ENCODE assay signal across 15 cellular contexts in the genomic region with DNA sequence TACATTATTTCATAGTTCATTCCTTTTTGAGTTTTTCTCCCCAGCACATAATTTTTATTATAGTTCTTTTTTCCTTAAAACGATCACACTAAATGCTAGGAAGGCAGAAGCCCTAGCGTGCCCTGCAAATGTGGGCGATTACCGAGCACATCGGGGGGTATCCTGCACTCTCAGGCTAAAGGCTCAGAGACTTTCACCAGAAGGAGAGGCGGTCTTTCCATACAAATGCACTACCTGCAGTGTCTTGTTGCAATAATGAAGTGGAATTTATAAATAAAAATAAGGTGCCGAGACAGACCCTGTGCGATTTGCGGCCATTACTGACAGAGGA. TPM values are rescaled to one million over a fixed set of nuclear protein-coding genes. Genes with fewer than 3 reads are reported as not detected.
DNase-seq lines count a peak whose midpoint lies in the region; ATAC-seq and TF ChIP-seq lines count a peak whose summit lies in the region.
"Had no signal": no experiment of that assay in that cellular context is flagged by ENCODE, and none has a peak within 500 bp of the region (broad histone marks: within the 10 kb centered on the region; RNA-seq: fewer than 3 reads in every experiment).

No MANE protein-coding gene starts in this region.

- no peak overlapping the region for H3K14ac ChIP-seq in trophoblast cell (ENCODE audit: low read length)

- H2BK5ac ChIP-seq in trophoblast cell (ENCODE audit: low read depth, low read length, poor library complexity) = no peak overlapping the region

- TF ChIP-seq CTCF in A673 (conservative IDR thresholded peaks at IDR 0.05; ENCODE audit: low read depth, low read length) (no peak), HEK293 (tag by site-specific recombination; IDR thresholded peaks at IDR 0.05) (no peak)

- H2BK120ac ChIP-seq in trophoblast cell (ENCODE audit: insufficient read depth, low read length, poor library complexity) = no peak overlapping the region

- no peaks in the 10 kb centered on the region for H3K79me1 ChIP-seq in trophoblast cell (ENCODE audit: low read length)

- no peaks in the 10 kb centered on the region for H3K79me2 ChIP-seq in trophoblast cell (ENCODE audit: control insufficient read depth, insufficient read depth, low read length, poor library complexity)

- no peak overlapping the region for H2AFZ ChIP-seq in trophoblast cell (ENCODE audit: insufficient read depth, low read length, poor library complexity)
- H2AFZ ChIP-seq: GM23248 had no signal

- H3K9ac ChIP-seq in NT2/D1 (ENCODE audit: insufficient read length, low read depth) (no peak overlapping the region), trophoblast cell (ENCODE audit: low read length) (no peak overlapping the region)
- H3K9ac ChIP-seq: GM23248 had no signal

- no peak overlapping the region for H2AK5ac ChIP-seq in trophoblast cell (ENCODE audit: low read length)

- H3K9me3 ChIP-seq in A673 (ENCODE audit: low read depth, low read length, poor library complexity, severe bottlenecking) = no peaks in the 10 kb centered on the region
- no peaks in the 10 kb centered on the region for H3K9me3 ChIP-seq in HEK293 (ENCODE audit: control insufficient read depth, insufficient read depth, low read depth, low read length)
- no peaks in the 10 kb centered on the region for H3K9me3 ChIP-seq in NT2/D1 (ENCODE audit: insufficient read depth, low read length)
- no peaks in the 10 kb centered on the region for H3K9me3 ChIP-seq in trophoblast cell (ENCODE audit: insufficient read depth, low read depth, low read length)
- H3K9me3 ChIP-seq: A549, Peyer's patch had no signal

- H3K36me3 ChIP-seq in A673 (ENCODE audit: insufficient read depth, low read length, poor library complexity, severe bottlenecking) (no peaks in the 10 kb centered on the region), HEK293 (ENCODE audit: control insufficient read depth in 2 of 2, insufficient read depth in 1 of 2, low read length in 2 of 2) (no peaks in the 10 kb centered on the region), NT2/D1 (ENCODE audit: insufficient read depth, insufficient read length, low read length) (no peaks in the 10 kb centered on the region), trophoblast cell (ENCODE audit: control insufficient read depth in 1 of 2, insufficient read depth in 2 of 2, low read length in 2 of 2) (no peaks in the 10 kb centered on the region)
- H3K36me3 ChIP-seq: Peyer's patch had no signal

- WGBS in trophoblast cell (ENCODE audit: extremely low coverage, insufficient coverage, insufficient read length) = no CpG with 5 or more reads among the region's 9 CpGs

- H3K27ac ChIP-seq in A673 (ENCODE audit: low read depth, low read length, poor library complexity, severe bottlenecking) = no peak overlapping the region
- H3K27ac ChIP-seq in HEK293 (ENCODE audit: extremely low read depth, low read depth, low read length) = no peak overlapping the region
- no peak overlapping the region for H3K27ac ChIP-seq in trophoblast cell (ENCODE audit: low read depth, low read length)
- H3K27ac ChIP-seq: A549, GM23248, Peyer's patch had no signal

- no TSS peak for BruUV-seq in A673 (replicated peaks; lab: Mats Ljungman, UMichigan)

- ATAC-seq in GM18868 (IDR thresholded peaks at IDR 0.05; ENCODE audit: unreplicated experiment) (no peak), HG02981 (IDR thresholded peaks at IDR 0.05; ENCODE audit: unreplicated experiment) (no peak), HG02973 (IDR thresholded peaks at IDR 0.05; ENCODE audit: unreplicated experiment) (no peak)
- ATAC-seq: A549, Right ventricle myocardium inferior had no signal

- POLR2A ChIA-PET in A673 (lab: Charles Lee; ENCODE audit: low non-redundant PET) (no interaction called here), HEK293 (lab: Yijun Ruan, JAX) (no interaction called here)

- no peak overlapping the region for H3K18ac ChIP-seq in trophoblast cell (ENCODE audit: low read length)

- DNase-seq in A673 (ENCODE audit: low spot score) (peak; percentile 65), NT2/D1 (ENCODE audit: low read depth, low spot score) (peak; percentile 39), iPS-NIHi7 (ENCODE audit: extremely low spot score) (peak; percentile 55), trophoblast cell (no peak)
- DNase-seq: C1 segment of cervical spinal cord, KBM-7, Peyer's patch had no signal

- H2BK12ac ChIP-seq in trophoblast cell (ENCODE audit: low read length) = no peak overlapping the region

- H4K12ac ChIP-seq in trophoblast cell (ENCODE audit: low read depth, low read length) = no peak overlapping the region

- H3K27me3 ChIP-seq in A673 (replicated peaks; ENCODE audit: insufficient read depth, low read depth, low read length, poor library complexity) (peaks cover 91% of the 10 kb centered on the region), NT2/D1 (ENCODE audit: insufficient read depth, insufficient read length) (peaks cover 48% of the 10 kb centered on the region), trophoblast cell (ENCODE audit: insufficient read depth, low read length) (no peaks in the 10 kb centered on the region)
- H3K27me3 ChIP-seq: Peyer's patch had no signal

- no peak overlapping the region for H4K91ac ChIP-seq in trophoblast cell (ENCODE audit: low read depth, low read length)

- H3K4ac ChIP-seq in trophoblast cell (ENCODE audit: low read depth, low read length) = no peak overlapping the region

- no peak overlapping the region for H4K8ac ChIP-seq in trophoblast cell (ENCODE audit: low read depth, low read length)

- H3K4me3 ChIP-seq in A673 (ENCODE audit: low read depth, low read length, poor library complexity, severe bottlenecking) (no peak overlapping the region), HEK293 (ENCODE audit: low read depth, low read length) (no peak overlapping the region), NT2/D1 (ENCODE audit: insufficient read length, low read depth) (no peak overlapping the region), trophoblast cell (ENCODE audit: low read depth, low read length) (no peak overlapping the region)
- H3K4me3 ChIP-seq: A549, GM23248, Peyer's patch had no signal

- H3K23ac ChIP-seq in trophoblast cell (ENCODE audit: low read length) = no peak overlapping the region

- intact Hi-C loops in A673 (cut with micrococcal nuclease; ENCODE audit: unreplicated experiment) = no loop called here

- H3K4me1 ChIP-seq in A673 (ENCODE audit: insufficient read depth, low read length, poor library complexity, severe bottlenecking) (peaks cover 15% of the 10 kb centered on the region), HEK293 (ENCODE audit: control insufficient read depth, insufficient read depth, low read length) (peaks cover 14% of the 10 kb centered on the region), NT2/D1 (ENCODE audit: insufficient read depth, insufficient read length) (peaks cover 3% of the 10 kb centered on the region), trophoblast cell (ENCODE audit: control insufficient read depth in 1 of 2, insufficient read depth in 2 of 2, low read length in 2 of 2) (no peaks in the 10 kb centered on the region)
- H3K4me1 ChIP-seq: A549, Peyer's patch had no signal

- no peak overlapping the region for H3K4me2 ChIP-seq in trophoblast cell (ENCODE audit: low read length)
- H3K4me2 ChIP-seq: A549 had no signal

- CTCF ChIA-PET in A673 (lab: Charles Lee) (no interaction called here), HEK293 (lab: Yijun Ruan, JAX) (interaction anchor here (1.1 kb wide), 1 partner anchor 9 kb away, joined by 4 read pairs; no protein-coding TSS in a partner anchor)

TF ChIP-seq in HEK293, 187 proteins besides CTCF, POLR2A, EP300 and RAD21 (continues in another document):
- TF ChIP-seq, protein P1, sequence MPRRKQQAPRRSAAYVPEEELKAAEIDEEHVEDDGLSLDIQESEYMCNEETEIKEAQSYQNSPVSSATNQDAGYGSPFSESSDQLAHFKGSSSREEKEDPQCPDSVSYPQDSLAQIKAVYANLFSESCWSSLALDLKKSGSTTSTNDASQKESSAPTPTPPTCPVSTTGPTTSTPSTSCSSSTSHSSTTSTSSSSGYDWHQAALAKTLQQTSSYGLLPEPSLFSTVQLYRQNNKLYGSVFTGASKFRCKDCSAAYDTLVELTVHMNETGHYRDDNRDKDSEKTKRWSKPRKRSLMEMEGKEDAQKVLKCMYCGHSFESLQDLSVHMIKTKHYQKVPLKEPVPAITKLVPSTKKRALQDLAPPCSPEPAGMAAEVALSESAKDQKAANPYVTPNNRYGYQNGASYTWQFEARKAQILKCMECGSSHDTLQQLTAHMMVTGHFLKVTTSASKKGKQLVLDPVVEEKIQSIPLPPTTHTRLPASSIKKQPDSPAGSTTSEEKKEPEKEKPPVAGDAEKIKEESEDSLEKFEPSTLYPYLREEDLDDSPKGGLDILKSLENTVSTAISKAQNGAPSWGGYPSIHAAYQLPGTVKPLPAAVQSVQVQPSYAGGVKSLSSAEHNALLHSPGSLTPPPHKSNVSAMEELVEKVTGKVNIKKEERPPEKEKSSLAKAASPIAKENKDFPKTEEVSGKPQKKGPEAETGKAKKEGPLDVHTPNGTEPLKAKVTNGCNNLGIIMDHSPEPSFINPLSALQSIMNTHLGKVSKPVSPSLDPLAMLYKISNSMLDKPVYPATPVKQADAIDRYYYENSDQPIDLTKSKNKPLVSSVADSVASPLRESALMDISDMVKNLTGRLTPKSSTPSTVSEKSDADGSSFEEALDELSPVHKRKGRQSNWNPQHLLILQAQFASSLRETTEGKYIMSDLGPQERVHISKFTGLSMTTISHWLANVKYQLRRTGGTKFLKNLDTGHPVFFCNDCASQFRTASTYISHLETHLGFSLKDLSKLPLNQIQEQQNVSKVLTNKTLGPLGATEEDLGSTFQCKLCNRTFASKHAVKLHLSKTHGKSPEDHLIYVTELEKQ (tag by site-specific recombination; IDR thresholded peaks at IDR 0.05; ENCODE audit: borderline replicate concordance) = no peak
- TF ChIP-seq, protein P2, sequence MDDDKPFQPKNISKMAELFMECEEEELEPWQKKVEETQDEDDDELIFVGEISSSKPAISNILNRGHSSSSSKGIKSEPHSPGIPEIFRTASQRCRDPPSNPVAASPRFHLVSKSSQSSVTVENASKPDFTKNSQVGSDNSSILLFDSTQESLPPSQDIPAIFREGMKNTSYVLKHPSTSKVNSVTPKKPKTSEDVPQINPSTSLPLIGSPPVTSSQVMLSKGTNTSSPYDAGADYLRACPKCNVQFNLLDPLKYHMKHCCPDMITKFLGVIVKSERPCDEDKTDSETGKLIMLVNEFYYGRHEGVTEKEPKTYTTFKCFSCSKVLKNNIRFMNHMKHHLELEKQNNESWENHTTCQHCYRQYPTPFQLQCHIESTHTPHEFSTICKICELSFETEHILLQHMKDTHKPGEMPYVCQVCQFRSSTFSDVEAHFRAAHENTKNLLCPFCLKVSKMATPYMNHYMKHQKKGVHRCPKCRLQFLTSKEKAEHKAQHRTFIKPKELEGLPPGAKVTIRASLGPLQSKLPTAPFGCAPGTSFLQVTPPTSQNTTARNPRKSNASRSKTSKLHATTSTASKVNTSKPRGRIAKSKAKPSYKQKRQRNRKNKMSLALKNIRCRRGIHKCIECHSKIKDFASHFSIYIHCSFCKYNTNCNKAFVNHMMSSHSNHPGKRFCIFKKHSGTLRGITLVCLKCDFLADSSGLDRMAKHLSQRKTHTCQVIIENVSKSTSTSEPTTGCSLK (tag by site-specific recombination; IDR thresholded peaks at IDR 0.05) = no peak

RNA-seq across cellular contexts. Expression of a gene that starts 29.3 kb away (rescaled TPM):
- total RNA-seq in A673 (2021) = not detected in 2 replicates
- not detected in 2 replicates for polyA plus RNA-seq in trophoblast cell (2013)
- total RNA-seq: GM23248, NCI-H460, Peyer's patch, Right ventricle myocardium inferior had no signal
- polyA plus RNA-seq: A549, GM23248 had no signal

Comparison
In these comparisons a context has a peak if more than half of its experiments do, and no peak if none do; other contexts are left out.
1. DNase-seq: peak in A673 (single experiment), NT2/D1 (single experiment) and iPS-NIHi7 (single experiment); none in trophoblast cell (0 of 2).